9 cellular contexts compared by ENCODE assay signal in genomic region chr11:1548221-1549070, GRCh38. TPM values are rescaled to one million over a fixed set of nuclear protein-coding genes. Genes with fewer than 3 reads are reported as not detected.
DNase-seq lines count a peak whose midpoint lies in the region; ATAC-seq and TF ChIP-seq lines count a peak whose summit lies in the region.
"Had no signal": no experiment of that assay in that cellular context is flagged by ENCODE, and none has a peak within 500 bp of the region (broad histone marks: within the 10 kb centered on the region; RNA-seq: fewer than 3 reads in every experiment).

No MANE protein-coding gene starts in this region.

- CTCF ChIA-PET in OCI-LY7 (lab: Charles Lee; ENCODE audit: unreplicated experiment), result interaction anchor here (0.6 to 1.2 kb wide), 2 partner anchors 26 kb away, joined by 3 to 8 read pairs; no protein-coding TSS in a partner anchor

- H4K20me1 ChIP-seq in OCI-LY7 (ENCODE audit: insufficient read depth, low read length), result no peaks in the 10 kb centered on the region

- peaks cover 17% of the 10 kb centered on the region for H3K4me1 ChIP-seq in cardiac muscle cell (ENCODE audit: low read depth)
- no peaks in the 10 kb centered on the region for H3K4me1 ChIP-seq in OCI-LY7 (ENCODE audit: insufficient read depth, low read length, poor library complexity, severe bottlenecking)

- H3K4me3 ChIP-seq in cardiac muscle cell (no peak overlapping the region), OCI-LY7 (ENCODE audit: low read depth, low read length, poor library complexity, severe bottlenecking) (no peak overlapping the region)
- H3K4me3 ChIP-seq: SJSA1 had no signal

- no peak overlapping the region for H2AFZ ChIP-seq in OCI-LY7 (ENCODE audit: low read length)

- TF ChIP-seq CTCF in cardiac muscle cell (IDR thresholded peaks at IDR 0.05; ENCODE audit: low read depth, low read length) (no peak), OCI-LY7 (conservative IDR thresholded peaks at IDR 0.05; ENCODE audit: low read length) (no peak)

- H3K79me2 ChIP-seq in OCI-LY7 (ENCODE audit: insufficient read depth, low read depth, low read length), result no peaks in the 10 kb centered on the region

- H3K27ac ChIP-seq in cardiac muscle cell, result no peak overlapping the region
- H3K27ac ChIP-seq in OCI-LY7 (ENCODE audit: low read depth, low read length, poor library complexity, severe bottlenecking), result no peak overlapping the region
- H3K27ac ChIP-seq: SJSA1 had no signal

- H3K36me3 ChIP-seq in cardiac muscle cell (no peaks in the 10 kb centered on the region), OCI-LY7 (ENCODE audit: insufficient read depth, low read length) (no peaks in the 10 kb centered on the region)
- H3K36me3 ChIP-seq: SJSA1 had no signal

- no peaks in the 10 kb centered on the region for H3K9me2 ChIP-seq in OCI-LY7 (ENCODE audit: insufficient read depth, low read length)

- H3K27me3 ChIP-seq in cardiac muscle cell, result peaks cover 73% of the 10 kb centered on the region

- DNase-seq in NCI-H1417 (lab: John Stamatoyannopoulos, UW) (peak; percentile 66 to 86 (median 77)), NCI-H1417 treated with DMSO at 0.1 percent for 48 hours (lab: John Stamatoyannopoulos, UW) (no peak), SW 1271 (lab: John Stamatoyannopoulos, UW) (peak; percentile 35 to 39), cardiac muscle cell (ENCODE audit: low read depth in 1 of 2, low spot score in 1 of 2) (peak; percentile 55 to 90), posterior cingulate gyrus (peak in 7 of 10 donors; percentile 43 to 95 (median 56)), OCI-LY7 (ENCODE audit: low spot score) (no peak)

- POLR2A ChIA-PET in OCI-LY7 (lab: Charles Lee), result no interaction called here

- H3K9me3 ChIP-seq in cardiac muscle cell (ENCODE audit: low read depth) (no peaks in the 10 kb centered on the region), OCI-LY7 (ENCODE audit: low read length) (no peaks in the 10 kb centered on the region)
- H3K9me3 ChIP-seq: SJSA1 had no signal

- no peak overlapping the region for H3K4me2 ChIP-seq in OCI-LY7 (ENCODE audit: low read length)

- intact Hi-C loops in posterior cingulate gyrus (cut with DNase I) (no loop called here), OCI-LY7 (cut with micrococcal nuclease; ENCODE audit: unreplicated experiment) (no loop called here)

- BruUV-seq in OCI-LY7 (replicated peaks; lab: Mats Ljungman, UMichigan), result no TSS peak

- ATAC-seq in GM19463 (IDR thresholded peaks at IDR 0.05; ENCODE audit: unreplicated experiment) (no peak), GM21529 (IDR thresholded peaks at IDR 0.05; ENCODE audit: unreplicated experiment) (no peak)

RNA-seq across cellular contexts. Expression of gene DUSP8, which starts 23.6 kb away (rescaled TPM):
- total RNA-seq in cardiac muscle cell, result 0.51 and 0.60 TPM in 2 replicates
- 0.55 and 0.59 TPM in 2 replicates for polyA plus RNA-seq in cardiac muscle cell
- not detected in 2 replicates for total RNA-seq in OCI-LY7 (2014; rRNA removed; shearing (Covaris generic))
- not detected in 2 replicates for total RNA-seq in OCI-LY7 (2022)

RNA-seq across cellular contexts. Expression of gene KRTAP5-1, which starts 36.6 kb away (rescaled TPM):
- total RNA-seq in cardiac muscle cell (not detected in 2 replicates), OCI-LY7 (2022) (not detected in 2 replicates)
- not detected in 2 replicates for polyA plus RNA-seq in cardiac muscle cell
- not detected in 2 replicates for total RNA-seq in OCI-LY7 (2014; rRNA removed; shearing (Covaris generic))
- total RNA-seq: SJSA1 had no signal

RNA-seq across cellular contexts. Expression of gene KRTAP5-2, which starts 49.6 kb away (rescaled TPM):
- not detected in 2 replicates for total RNA-seq in cardiac muscle cell
- not detected in 2 replicates for polyA plus RNA-seq in cardiac muscle cell
- not detected in 2 replicates for total RNA-seq in OCI-LY7 (2014; rRNA removed; shearing (Covaris generic))
- total RNA-seq in OCI-LY7 (2022), result not detected in 2 replicates
- total RNA-seq: SJSA1 had no signal

RNA-seq across cellular contexts. Expression of gene KRTAP5-3, which starts 59.8 kb away (rescaled TPM):
- not detected in 2 replicates for total RNA-seq in cardiac muscle cell
- not detected in 2 replicates for polyA plus RNA-seq in cardiac muscle cell
- not detected in 2 replicates for total RNA-seq in OCI-LY7 (2014; rRNA removed; shearing (Covaris generic))
- not detected in 2 replicates for total RNA-seq in OCI-LY7 (2022)
- total RNA-seq: SJSA1 had no signal

Comparison
In these comparisons a context has a peak if more than half of its experiments do, and no peak if none do; other contexts are left out.
1. DNase-seq: peak in NCI-H1417 (3 of 3), SW 1271 (2 of 2), cardiac muscle cell (2 of 2) and posterior cingulate gyrus (7 of 10); none in NCI-H1417 treated with DMSO at 0.1 percent for 48 hours (single experiment) and OCI-LY7 (single experiment).